In the genomic region with DNA sequence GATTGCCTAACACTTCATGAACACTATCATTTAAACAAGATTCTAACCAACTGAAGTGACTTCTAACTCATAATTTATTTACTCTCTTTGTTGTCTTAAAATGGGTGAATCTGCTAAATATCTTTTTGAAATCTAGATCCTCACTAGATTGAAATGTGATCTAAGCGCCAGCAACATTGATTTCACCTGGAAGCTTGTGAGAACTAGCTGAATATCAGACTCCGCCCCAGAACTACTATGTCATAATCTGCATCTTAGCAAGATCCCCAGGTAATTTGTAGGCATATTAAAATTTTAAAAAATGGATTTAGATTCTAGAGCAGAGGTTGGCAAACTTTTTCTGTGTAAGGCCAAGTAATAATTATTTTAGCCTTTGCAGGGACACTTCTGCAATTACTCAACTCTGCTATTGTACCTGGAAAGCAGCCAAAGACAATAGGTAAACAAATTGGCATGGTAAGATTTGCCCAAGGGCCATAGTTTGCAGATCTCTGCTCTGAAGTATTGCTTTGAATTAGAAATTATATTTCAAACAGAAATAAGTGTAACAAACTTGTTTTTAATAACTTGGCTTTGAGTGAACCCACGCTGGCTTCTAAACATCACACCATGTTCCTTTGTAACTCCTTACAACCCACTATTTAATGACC, we compare ENCODE assay signal across 1 cellular context.
TF ChIP-seq lines count a peak whose summit lies in the region.

No MANE protein-coding gene starts in this region.

TF ChIP-seq in HepG2, 621 proteins besides CTCF, POLR2A, EP300 and RAD21:
- TF ChIP-seq, protein P1, sequence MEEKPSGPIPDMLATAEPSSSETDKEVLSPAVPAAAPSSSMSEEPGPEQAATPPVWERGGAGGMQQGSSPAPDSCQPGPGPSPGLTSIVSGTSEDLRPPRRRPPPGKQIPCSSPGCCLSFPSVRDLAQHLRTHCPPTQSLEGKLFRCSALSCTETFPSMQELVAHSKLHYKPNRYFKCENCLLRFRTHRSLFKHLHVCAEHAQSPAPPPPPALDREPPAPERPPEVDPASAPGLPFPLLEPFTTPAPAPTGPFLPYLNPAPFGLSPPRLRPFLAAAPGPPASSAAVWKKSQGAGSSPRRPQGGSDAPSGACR (CRISPR knock-in tag; IDR thresholded peaks at IDR 0.05): no peak
- TF ChIP-seq FOXP1 (IDR thresholded peaks at IDR 0.05) (no peak), FOXP1 (CRISPR knock-in tag; IDR thresholded peaks at IDR 0.05) (peak; percentile 23; the same call in 1 of the 2 replicates), HHEX (CRISPR knock-in tag; IDR thresholded peaks at IDR 0.05) (0 out of 2 replicates have a peak, but pooled peaks have one; percentile 38)
